13 cellular contexts compared by ENCODE assay signal in the genomic region with DNA sequence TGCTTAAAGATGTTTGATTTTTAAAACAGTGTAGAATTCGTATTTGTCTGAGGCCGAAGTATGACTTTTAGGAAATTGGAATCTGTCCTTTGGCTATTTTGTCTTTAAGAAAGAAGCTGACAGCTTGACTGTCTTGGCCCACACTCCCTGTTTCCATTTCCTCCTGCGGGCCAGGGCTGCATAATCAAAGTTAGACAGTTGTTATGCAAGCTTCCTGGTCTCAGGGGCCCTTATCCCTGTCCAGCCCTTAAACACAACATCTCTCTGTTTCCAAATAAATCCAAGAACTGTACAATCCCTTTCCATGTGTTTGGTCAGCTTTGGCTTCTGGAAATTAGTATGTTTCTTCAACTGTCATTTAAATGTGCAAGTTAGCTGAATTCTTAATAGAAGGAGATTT. TPM values are rescaled to one million over a fixed set of nuclear protein-coding genes. Genes with fewer than 3 reads are reported as not detected.
DNase-seq lines count a peak whose midpoint lies in the region; TF ChIP-seq lines count a peak whose summit lies in the region.
"Had no signal": no experiment of that assay in that cellular context is flagged by ENCODE, and none has a peak within 500 bp of the region (broad histone marks: within the 10 kb centered on the region; RNA-seq: fewer than 3 reads in every experiment).

No MANE protein-coding gene starts in this region.

- DNase-seq in NOMO-1 (lab: John Stamatoyannopoulos, UW; ENCODE audit: unreplicated experiment in 2 of 2), result peak; percentile 77 to 81
- DNase-seq in epidermal melanocyte (ENCODE audit: insufficient read length, low spot score), result peak; percentile 63
- DNase-seq in lung microvascular endothelial cell (ENCODE audit: low read depth in 2 of 2), result peak; percentile 40 to 72
- DNase-seq in tibial artery, result peak; percentile 82
- DNase-seq in NAMALWA (ENCODE audit: low spot score), result no peak
- DNase-seq in NCI-H446 (lab: John Stamatoyannopoulos, UW), result no peak
- DNase-seq in hepatic stellate cell (ENCODE audit: low spot score), result no peak
- no peak for DNase-seq in HFFc6
- DNase-seq: effector CD8-positive, alpha-beta T cell; naive B cell; NCI-H526 treated with DMSO at 0.1 percent for 48 hours; T-helper 17 cell had no signal

- H3K36me3 ChIP-seq in tibial artery, result no peaks in the 10 kb centered on the region

- TF ChIP-seq CTCF in tibial artery (IDR thresholded peaks at IDR 0.05), result no peak
- no peak for TF ChIP-seq CTCF in HFFc6 (IDR thresholded peaks at IDR 0.05)

- H3K27me3 ChIP-seq in tibial artery, result no peaks in the 10 kb centered on the region

- H3K9me3 ChIP-seq in tibial artery, result no peaks in the 10 kb centered on the region

- peaks cover 13% of the 10 kb centered on the region for H3K36me3 Mint-ChIP-seq in HFFc6 (ENCODE audit: low read depth)

- H3K4me3 Mint-ChIP-seq in HFFc6, result no peak overlapping the region
- H3K4me3 Mint-ChIP-seq: activated T-helper 1 cell treated with anti-CD3 and anti-CD28 coated beads, Interleukin-12 subunit alpha, Interleukin-12 subunit beta, Interleukin-2, Interleukin-4 antibody, amounts not matched to agents 30 ng/mL and 10 ng/mL and 1 ng/mL, durations not matched to agents 14 hours and 24 hours and 36 hours; naive B cell; T-helper 17 cell had no signal

- H3K27me3 Mint-ChIP-seq in HFFc6 (ENCODE audit: insufficient read depth), result no peaks in the 10 kb centered on the region
- H3K27me3 Mint-ChIP-seq: naive B cell, T-helper 17 cell had no signal

- peaks cover 5% of the 10 kb centered on the region; the same call in 1 of the 2 replicates for H3K4me1 Mint-ChIP-seq in HFFc6 (ENCODE audit: low read depth)
- H3K4me1 Mint-ChIP-seq: naive B cell, T-helper 17 cell had no signal

- peaks cover 0 to 46% (median 24%) of the 10 kb centered on the region in 4 donors for H3K4me1 ChIP-seq in tibial artery

- H3K27ac ChIP-seq in tibial artery, result peak overlapping the region; percentile 18 to 29

- peaks cover 11% of the 10 kb centered on the region for H3K9me3 Mint-ChIP-seq in HFFc6
- H3K9me3 Mint-ChIP-seq: activated T-helper 1 cell treated with anti-CD3 and anti-CD28 coated beads, Interleukin-12 subunit alpha, Interleukin-12 subunit beta, Interleukin-2, Interleukin-4 antibody, amounts not matched to agents 30 ng/mL and 10 ng/mL and 1 ng/mL, durations not matched to agents 14 hours and 24 hours and 36 hours had no signal

- H3K4me3 ChIP-seq in tibial artery, result no peak overlapping the region

- H3K27ac Mint-ChIP-seq in HFFc6, result no peak overlapping the region
- H3K27ac Mint-ChIP-seq: activated T-helper 1 cell treated with anti-CD3 and anti-CD28 coated beads, Interleukin-12 subunit alpha, Interleukin-12 subunit beta, Interleukin-2, Interleukin-4 antibody, amounts not matched to agents 30 ng/mL and 10 ng/mL and 1 ng/mL, durations not matched to agents 14 hours and 24 hours and 36 hours; naive B cell; T-helper 17 cell had no signal

- intact Hi-C loops in tibial artery (cut with DNase I; ENCODE audit: low total_unique reads), result loop anchor here (10.0 kb wide), 1 partner anchor 46 kb away; no protein-coding TSS in a partner anchor

RNA-seq across cellular contexts. Expression of gene ECM2, which starts 54.6 kb away (rescaled TPM):
- not detected in 2 replicates for total RNA-seq in lung microvascular endothelial cell
- under 1 TPM; 0.14 to 0.46 (median 0.33) TPM for total RNA-seq in HFFc6 (2021; fragmentation: NEBNext Ultra II Directional; extraction: Animal tissue kit (Norgen Biotek cat#: 25700))
- total RNA-seq: activated T-helper 1 cell treated with anti-CD3 and anti-CD28 coated beads, Interleukin-12 subunit alpha, Interleukin-12 subunit beta, Interleukin-2, Interleukin-4 antibody, amounts not matched to agents 30 ng/mL and 10 ng/mL and 1 ng/mL, durations not matched to agents 14 hours and 24 hours and 36 hours; T-helper 17 cell had no signal

Comparison
In these comparisons a context has a peak if more than half of its experiments do, and no peak if none do; other contexts are left out.
1. DNase-seq: peak in NOMO-1 (2 of 2), epidermal melanocyte (single experiment), lung microvascular endothelial cell (2 of 2) and tibial artery (2 of 2); none in NAMALWA (single experiment), NCI-H446 (0 of 2), hepatic stellate cell (single experiment) and HFFc6 (single experiment).